ENCODE assay signal across 23 cellular contexts in the genomic region with DNA sequence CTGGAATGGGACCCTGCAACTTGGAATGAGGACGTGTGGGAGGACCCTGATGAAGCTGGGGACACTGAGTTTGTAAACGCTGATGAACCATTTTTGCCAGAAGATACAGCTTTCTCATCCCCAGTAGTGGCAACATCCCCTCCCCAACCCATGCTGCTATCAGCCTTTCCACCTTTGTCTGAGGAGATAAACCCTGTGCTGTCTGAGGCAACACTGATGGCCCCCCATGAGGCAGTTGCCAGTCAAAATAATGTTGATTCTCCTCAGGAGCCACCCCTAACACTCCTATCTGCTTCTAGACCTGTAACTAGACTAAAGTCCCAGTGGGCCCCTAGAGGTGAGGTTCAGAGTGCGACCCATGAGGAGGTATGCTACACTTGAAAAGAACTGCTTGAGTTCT. TPM values are rescaled to one million over a fixed set of nuclear protein-coding genes. Genes with fewer than 3 reads are reported as not detected.
DNase-seq lines count a peak whose midpoint lies in the region; ATAC-seq, FAIRE-seq and TF ChIP-seq lines count a peak whose summit lies in the region.
"Had no signal": no experiment of that assay in that cellular context is flagged by ENCODE, and none has a peak within 500 bp of the region (broad histone marks: within the 10 kb centered on the region; RNA-seq: fewer than 3 reads in every experiment).

No MANE protein-coding gene starts in this region.

- H3K27me3 Mint-ChIP-seq in endodermal cell (ENCODE audit: insufficient read depth) = no peaks in the 10 kb centered on the region

- no peak overlapping the region for H3K4me3 Mint-ChIP-seq in endodermal cell
- H3K4me3 Mint-ChIP-seq: CD14-positive monocyte; CD4-positive, alpha-beta memory T cell; CD4-positive, CD25-positive, alpha-beta regulatory T cell; CD8-positive, alpha-beta memory T cell had no signal

- peaks cover 44% of the 10 kb centered on the region for H3K9me3 Mint-ChIP-seq in endodermal cell

- H3K4me2 ChIP-seq in K562 (ENCODE audit: insufficient read depth, low read length) (peak overlapping the region; percentile 24), mesendoderm (ENCODE audit: low read length) (no peak overlapping the region)
- H3K4me2 ChIP-seq: BLaER1 had no signal

- TF ChIP-seq RAD21 in K562 (CRISPR knock-in tag; conservative IDR thresholded peaks at IDR 0.05 in 1 of 2, IDR thresholded peaks at IDR 0.05 in 1 of 2) = no peak

- intact Hi-C loops in K562 (cut with micrococcal nuclease) = no loop called here

- ATAC-seq in K562 = peak; percentile 59

- H3K79me2 ChIP-seq in K562 (ENCODE audit: control insufficient read depth, insufficient read depth, low read length) (no peaks in the 10 kb centered on the region), mesendoderm (ENCODE audit: control insufficient read depth, insufficient read depth, low read length) (no peaks in the 10 kb centered on the region)

- H3K36me3 ChIP-seq in K562 (ENCODE audit: control insufficient read depth, insufficient read depth, low read length) = no peaks in the 10 kb centered on the region
- no peaks in the 10 kb centered on the region for H3K36me3 ChIP-seq in endodermal cell (ENCODE audit: control insufficient read depth, insufficient read depth, low read length)
- H3K36me3 ChIP-seq in mesendoderm (ENCODE audit: control insufficient read depth, insufficient read depth, low read length) = no peaks in the 10 kb centered on the region
- H3K36me3 ChIP-seq in suprapubic skin = no peaks in the 10 kb centered on the region
- H3K36me3 ChIP-seq: BE2C, BLaER1 had no signal

- no peak overlapping the region; the same call in 2 of the 3 replicates for H3K27ac ChIP-seq in K562 (ENCODE audit: extremely low read depth, low read depth, low read length)
- H3K27ac ChIP-seq in endodermal cell (ENCODE audit: low read depth, low read length) = no peak overlapping the region
- H3K27ac ChIP-seq in mesendoderm (ENCODE audit: low read depth, low read length) = peak overlapping the region; percentile 30
- no peak overlapping the region for H3K27ac ChIP-seq in suprapubic skin
- H3K27ac ChIP-seq: BLaER1 had no signal

- TF ChIP-seq POLR2A in K562 (conservative IDR thresholded peaks at IDR 0.05) (no peak), suprapubic skin (IDR thresholded peaks at IDR 0.05) (no peak)

- H3K9me3 ChIP-seq in K562 (replicated peaks; ENCODE audit: control insufficient read depth, insufficient read depth, low read depth, low read length) (no peaks in the 10 kb centered on the region), endodermal cell (ENCODE audit: control insufficient read depth, low read length) (peaks cover 53% of the 10 kb centered on the region), suprapubic skin (peaks cover 13% of the 10 kb centered on the region)

- no peaks in the 10 kb centered on the region for H4K20me1 ChIP-seq in K562 (replicated peaks; ENCODE audit: control insufficient read depth, insufficient read depth, low read length)
- H4K20me1 ChIP-seq: BLaER1 had no signal

- TF ChIP-seq EP300 in K562 (IDR thresholded peaks at IDR 0.05; ENCODE audit: low read length) (peak; percentile 71; the same call in 1 of the 2 replicates), suprapubic skin (IDR thresholded peaks at IDR 0.05) (no peak)

- peak; percentile 48 for FAIRE-seq in K562 (lab: Jason Lieb, UNC)
- FAIRE-seq: A204.1, G401.6, GM12891 had no signal

- in situ Hi-C loops in K562 (cut with MboI) = no loop called here

- no peak overlapping the region for H3K4ac ChIP-seq in mesendoderm (ENCODE audit: low read depth, low read length)

- CTCF ChIA-PET in K562 (lab: Yijun Ruan, JAX; ENCODE audit: low intra/inter-chr PET ratio) = no interaction called here

- H2AFZ ChIP-seq in K562 (ENCODE audit: low read depth, low read length) = 0 out of 2 replicates have a peak overlapping the region, but pooled peaks have one; percentile 14

- H3K4me3 ChIP-seq in K562 (no peak overlapping the region), endodermal cell (ENCODE audit: low read length) (peak overlapping the region; percentile 68), mesendoderm (ENCODE audit: low read length) (no peak overlapping the region), suprapubic skin (no peak overlapping the region)
- H3K4me3 ChIP-seq: BLaER1 had no signal

- WGBS in K562 (ENCODE audit: insufficient coverage, low coverage, missing lambda C conversion rate) = 0% methylated on average over 3 of the region's 3 CpGs
- WGBS in endodermal cell (ENCODE audit: insufficient coverage in 1 of 2, insufficient read length in 1 of 2), 2 experiments = 90 to 100% methylated on average over 1 to 3 of the region's 3 CpGs
- WGBS in mesendoderm (ENCODE audit: extremely low coverage, insufficient coverage, low lambda C conversion rate) = no CpG with 5 or more reads among the region's 3 CpGs
- 72% methylated on average over 2 of the region's 3 CpGs for WGBS in suprapubic skin

- H4K5ac ChIP-seq in mesendoderm (ENCODE audit: low read length) = no peak overlapping the region

- no peak overlapping the region for H2AK5ac ChIP-seq in mesendoderm (ENCODE audit: low read length)

- no peak overlapping the region for H2BK5ac ChIP-seq in mesendoderm (ENCODE audit: low read length)

- H3K27me3 ChIP-seq in K562 (ENCODE audit: control insufficient read depth in 2 of 2, insufficient read depth in 2 of 2, low read length in 2 of 2) = no peaks in the 10 kb centered on the region
- no peaks in the 10 kb centered on the region for H3K27me3 ChIP-seq in endodermal cell (ENCODE audit: control insufficient read depth, insufficient read depth, low read length, poor library complexity, severe bottlenecking)
- no peaks in the 10 kb centered on the region for H3K27me3 ChIP-seq in mesendoderm (ENCODE audit: insufficient read depth, low read length, poor library complexity)
- H3K27me3 ChIP-seq in suprapubic skin = no peaks in the 10 kb centered on the region
- H3K27me3 ChIP-seq: BE2C, BLaER1 had no signal

- DNase-seq in K562 (ENCODE audit: extremely low read depth in 1 of 4, low spot score in 3 of 4) (peak in 1 of 4 experiments; percentile 74), endodermal cell (no peak), mesendoderm (peak; percentile 66), suprapubic skin (ENCODE audit: low spot score in 2 of 2) (no peak), NCI-H345 (lab: John Stamatoyannopoulos, UW) (no peak), DMS 273 (lab: John Stamatoyannopoulos, UW; ENCODE audit: unreplicated experiment) (no peak)
- DNase-seq: 8988T; ACHN; BE2C; C1 segment of cervical spinal cord; CD4-positive, alpha-beta memory T cell; CD4-positive, CD25-positive, alpha-beta regulatory T cell; CD8-positive, alpha-beta memory T cell; COR-L47; DMS79 treated with DMSO at 0.1 percent for 48 hours; GF-D8 had no signal

- no peak overlapping the region for H3K27ac Mint-ChIP-seq in endodermal cell
- H3K27ac Mint-ChIP-seq: CD14-positive monocyte; CD8-positive, alpha-beta memory T cell had no signal

- BruUV-seq in K562 (replicated peaks; lab: Mats Ljungman, UMichigan) = no TSS peak

- H3K18ac ChIP-seq in mesendoderm (ENCODE audit: low read length) = no peak overlapping the region

- H4K8ac ChIP-seq in mesendoderm (ENCODE audit: low read depth, low read length) = no peak overlapping the region

- peaks cover 34% of the 10 kb centered on the region for H3K4me1 Mint-ChIP-seq in endodermal cell

- no peaks in the 10 kb centered on the region for H3K9me1 ChIP-seq in K562 (ENCODE audit: control insufficient read depth, insufficient read depth, low read length)

- H3K9ac ChIP-seq in K562 (ENCODE audit: insufficient read depth in 1 of 2, low read depth in 2 of 2, low read length in 2 of 2) (no peak overlapping the region), endodermal cell (ENCODE audit: extremely low read depth, low read length, poor library complexity, severe bottlenecking) (no peak overlapping the region), mesendoderm (ENCODE audit: low read length) (no peak overlapping the region)
- H3K9ac ChIP-seq: BLaER1 had no signal

- no peak overlapping the region for H2BK120ac ChIP-seq in mesendoderm (ENCODE audit: low read depth, low read length)

- TF ChIP-seq CTCF in K562 (IDR thresholded peaks at IDR 0.05 in 2 of 3, conservative IDR thresholded peaks at IDR 0.05 in 1 of 3; ENCODE audit: insufficient read depth in 2 of 3, low read depth in 1 of 3, low read length in 3 of 3) (0 out of 6 replicates have a peak, but pooled peaks of 1 of the 3 experiments have one; percentile 14), endodermal cell (conservative IDR thresholded peaks at IDR 0.05) (no peak), suprapubic skin (IDR thresholded peaks at IDR 0.05) (no peak)

- H3K23ac ChIP-seq in mesendoderm (ENCODE audit: low read length) = no peak overlapping the region

- peaks cover 0 to 10% of the 10 kb centered on the region in 2 experiments; a peak in 2 of 5 replicates for H3K4me1 ChIP-seq in K562 (replicated peaks in 1 of 2; ENCODE audit: control insufficient read depth in 2 of 2, insufficient read depth in 2 of 2, low read length in 2 of 2)
- H3K4me1 ChIP-seq in endodermal cell (ENCODE audit: control insufficient read depth, insufficient read depth, low read length) = peaks cover 4% of the 10 kb centered on the region
- peaks cover 2% of the 10 kb centered on the region for H3K4me1 ChIP-seq in mesendoderm (ENCODE audit: control insufficient read depth, low read depth, low read length)
- no peaks in the 10 kb centered on the region for H3K4me1 ChIP-seq in suprapubic skin
- H3K4me1 ChIP-seq: BE2C, BLaER1 had no signal

- peaks cover 12% of the 10 kb centered on the region for H3K36me3 Mint-ChIP-seq in endodermal cell (ENCODE audit: low read depth)
- H3K36me3 Mint-ChIP-seq: CD14-positive monocyte; CD4-positive, CD25-positive, alpha-beta regulatory T cell had no signal

- POLR2A ChIA-PET in K562 (lab: Yijun Ruan, JAX) = interaction anchor here (0.9 kb wide), 1 partner anchor 17 kb away, joined by 3 read pairs; no protein-coding TSS in a partner anchor

- H2BK15ac ChIP-seq in mesendoderm (replicated peaks; ENCODE audit: low read depth) = no peak overlapping the region

- H3K56ac ChIP-seq in mesendoderm (ENCODE audit: low read length) = no peak overlapping the region

- no peaks in the 10 kb centered on the region for H3K79me1 ChIP-seq in mesendoderm (ENCODE audit: low read length)

RNA-seq across cellular contexts. Expression of gene RNASE9, which starts 7.5 kb away (rescaled TPM):
- total RNA-seq in K562 (2011; cell fraction: chromatin; rRNA removed; ENCODE audit: low replicate concordance) = not detected in 2 replicates
- not detected in 2 replicates for total RNA-seq in K562 (2011; cell fraction: nucleolus; rRNA removed)
- total RNA-seq in K562 (2011; cell fraction: nucleoplasm; rRNA removed) = not detected in 2 replicates
- not detected in 2 replicates for total RNA-seq in K562 (2014; rRNA removed)
- total RNA-seq in K562 (2014; rRNA removed; fragmentation: Illumina TruSeq; extraction: Trizol) = not detected in 2 replicates
- total RNA-seq in K562 (2015; rRNA removed; fragmentation: Illumina TruSeq; extraction: Trizol) = not detected in 2 replicates
- not detected in 2 replicates for total RNA-seq in K562 (2021)
- not detected in 2 replicates for polyA plus RNA-seq in K562 (2011; rRNA removed)
- not detected in 2 replicates for polyA plus RNA-seq in K562 (2011; cell fraction: cytosol; rRNA removed)
- not detected in 2 replicates for polyA plus RNA-seq in K562 (2011; cell fraction: nucleus; rRNA removed)
- not detected in 2 replicates for polyA plus RNA-seq in K562 (2012)
- polyA plus RNA-seq in K562 (2014; fragmentation: Illumina TruSeq; extraction: Trizol) = not detected in 2 replicates
- polyA plus RNA-seq in K562 (2014; fragmentation: Nextera tagmentation; extraction: Ambion mirVana) = not detected
- polyA plus RNA-seq in K562 (2014; rRNA removed) = not detected in 2 replicates
- polyA minus RNA-seq in K562 (2011; rRNA and poly(A)+ RNA removed) = not detected in 2 replicates
- not detected in 2 replicates for polyA minus RNA-seq in K562 (2011; cell fraction: cytosol; rRNA and poly(A)+ RNA removed)
- not detected in 2 replicates for polyA minus RNA-seq in K562 (2011; cell fraction: nucleus; rRNA and poly(A)+ RNA removed)
- not detected for total RNA-seq in endodermal cell
- not detected for polyA plus RNA-seq in endodermal cell (2013, experiment 1 of 2)
- polyA plus RNA-seq in endodermal cell (2013, experiment 2 of 2) = not detected
- 0.04 TPM for polyA plus RNA-seq in mesendoderm (2013, experiment 1 of 2)
- not detected for polyA plus RNA-seq in mesendoderm (2013, experiment 2 of 2)
- not detected for total RNA-seq in suprapubic skin
- total RNA-seq: A673; CD4-positive, alpha-beta memory T cell; CD4-positive, CD25-positive, alpha-beta regulatory T cell; CD8-positive, alpha-beta memory T cell had no signal
- polyA plus RNA-seq: AG04450; CD14-positive monocyte; CD4-positive, alpha-beta memory T cell; CD4-positive, CD25-positive, alpha-beta regulatory T cell; CD8-positive, alpha-beta memory T cell had no signal

RNA-seq across cellular contexts. Expression of gene RNASE11, which starts 19.4 kb away (rescaled TPM):
- total RNA-seq in K562 (2011; cell fraction: chromatin; rRNA removed; ENCODE audit: low replicate concordance) = not detected in 2 replicates
- total RNA-seq in K562 (2011; cell fraction: nucleolus; rRNA removed) = not detected in 2 replicates
- not detected in 2 replicates for total RNA-seq in K562 (2011; cell fraction: nucleoplasm; rRNA removed)
- not detected in 2 replicates for total RNA-seq in K562 (2014; rRNA removed)
- 0.22 TPM in 1 of 2 replicates, not detected in the other for total RNA-seq in K562 (2014; rRNA removed; fragmentation: Illumina TruSeq; extraction: Trizol)
- total RNA-seq in K562 (2015; rRNA removed; fragmentation: Illumina TruSeq; extraction: Trizol) = not detected in 2 replicates
- total RNA-seq in K562 (2021) = not detected in 2 replicates
- polyA plus RNA-seq in K562 (2011; rRNA removed) = not detected in 2 replicates
- not detected in 2 replicates for polyA plus RNA-seq in K562 (2011; cell fraction: cytosol; rRNA removed)
- polyA plus RNA-seq in K562 (2011; cell fraction: nucleus; rRNA removed) = not detected in 2 replicates
- polyA plus RNA-seq in K562 (2012) = not detected in 2 replicates
- polyA plus RNA-seq in K562 (2014; fragmentation: Illumina TruSeq; extraction: Trizol) = 0.16 TPM in 1 of 2 replicates, not detected in the other
- polyA plus RNA-seq in K562 (2014; fragmentation: Nextera tagmentation; extraction: Ambion mirVana) = under 1 TPM in 1 of 2 experiments, not detected in 1; 0.29 TPM
- not detected in 2 replicates for polyA plus RNA-seq in K562 (2014; rRNA removed)
- polyA minus RNA-seq in K562 (2011; rRNA and poly(A)+ RNA removed) = not detected in 2 replicates
- not detected in 2 replicates for polyA minus RNA-seq in K562 (2011; cell fraction: cytosol; rRNA and poly(A)+ RNA removed)
- not detected in 2 replicates for polyA minus RNA-seq in K562 (2011; cell fraction: nucleus; rRNA and poly(A)+ RNA removed)
- total RNA-seq in endodermal cell = not detected
- polyA plus RNA-seq in endodermal cell (2013, experiment 1 of 2) = not detected
- not detected for polyA plus RNA-seq in endodermal cell (2013, experiment 2 of 2)
- not detected for polyA plus RNA-seq in mesendoderm (2013, experiment 1 of 2)
- not detected for polyA plus RNA-seq in mesendoderm (2013, experiment 2 of 2)
- total RNA-seq in suprapubic skin = not detected
- total RNA-seq: A673; CD4-positive, alpha-beta memory T cell; CD4-positive, CD25-positive, alpha-beta regulatory T cell; CD8-positive, alpha-beta memory T cell had no signal
- polyA plus RNA-seq: AG04450; CD14-positive monocyte; CD4-positive, alpha-beta memory T cell; CD4-positive, CD25-positive, alpha-beta regulatory T cell; CD8-positive, alpha-beta memory T cell had no signal

RNA-seq across cellular contexts. Expression of gene RNASE12, which starts 22.8 kb away (rescaled TPM):
- total RNA-seq in K562 (2011; cell fraction: chromatin; rRNA removed; ENCODE audit: low replicate concordance) = not detected in 2 replicates
- not detected in 2 replicates for total RNA-seq in K562 (2011; cell fraction: nucleolus; rRNA removed)
- not detected in 2 replicates for total RNA-seq in K562 (2011; cell fraction: nucleoplasm; rRNA removed)
- total RNA-seq in K562 (2014; rRNA removed) = not detected in 2 replicates
- total RNA-seq in K562 (2014; rRNA removed; fragmentation: Illumina TruSeq; extraction: Trizol) = not detected in 2 replicates
- total RNA-seq in K562 (2015; rRNA removed; fragmentation: Illumina TruSeq; extraction: Trizol) = not detected in 2 replicates
- not detected in 2 replicates for total RNA-seq in K562 (2021)
- polyA plus RNA-seq in K562 (2011; rRNA removed) = not detected in 2 replicates
- polyA plus RNA-seq in K562 (2011; cell fraction: cytosol; rRNA removed) = not detected in 2 replicates
- not detected in 2 replicates for polyA plus RNA-seq in K562 (2011; cell fraction: nucleus; rRNA removed)
- polyA plus RNA-seq in K562 (2012) = not detected in 2 replicates
- polyA plus RNA-seq in K562 (2014; fragmentation: Illumina TruSeq; extraction: Trizol) = not detected in 2 replicates
- under 1 TPM in 1 of 2 experiments, not detected in 1; 0.24 TPM for polyA plus RNA-seq in K562 (2014; fragmentation: Nextera tagmentation; extraction: Ambion mirVana)
- not detected in 2 replicates for polyA plus RNA-seq in K562 (2014; rRNA removed)
- polyA minus RNA-seq in K562 (2011; rRNA and poly(A)+ RNA removed) = not detected in 2 replicates
- not detected in 2 replicates for polyA minus RNA-seq in K562 (2011; cell fraction: cytosol; rRNA and poly(A)+ RNA removed)
- not detected in 2 replicates for polyA minus RNA-seq in K562 (2011; cell fraction: nucleus; rRNA and poly(A)+ RNA removed)
- not detected for total RNA-seq in endodermal cell
- polyA plus RNA-seq in endodermal cell (2013, experiment 1 of 2) = not detected
- polyA plus RNA-seq in endodermal cell (2013, experiment 2 of 2) = not detected
- polyA plus RNA-seq in mesendoderm (2013, experiment 1 of 2) = not detected
- not detected for polyA plus RNA-seq in mesendoderm (2013, experiment 2 of 2)
- not detected for total RNA-seq in suprapubic skin
- total RNA-seq: A673; CD4-positive, alpha-beta memory T cell; CD4-positive, CD25-positive, alpha-beta regulatory T cell; CD8-positive, alpha-beta memory T cell had no signal
- polyA plus RNA-seq: AG04450; CD14-positive monocyte; CD4-positive, alpha-beta memory T cell; CD4-positive, CD25-positive, alpha-beta regulatory T cell; CD8-positive, alpha-beta memory T cell had no signal
